In the genomic region with DNA sequence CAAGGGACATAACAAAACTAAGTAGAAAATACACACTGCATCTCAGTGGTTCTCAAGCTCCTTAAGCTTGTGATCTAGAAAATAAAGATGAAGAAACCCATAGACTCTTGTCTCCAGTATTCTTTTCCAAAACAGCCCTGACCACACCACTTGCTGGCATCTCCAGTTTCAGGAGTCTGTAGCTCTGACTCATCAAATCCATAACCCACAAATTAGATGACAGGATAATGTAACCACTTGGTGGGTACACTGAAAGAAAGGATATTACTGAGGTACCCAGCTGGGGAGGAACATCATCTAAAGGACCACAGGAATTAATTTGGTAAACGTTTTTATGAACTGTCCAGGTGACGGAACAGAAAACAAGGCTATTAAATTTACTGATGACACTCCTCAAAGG, we compare ENCODE assay signal across 15 cellular contexts.
DNase-seq lines count a peak whose midpoint lies in the region; ATAC-seq, FAIRE-seq and TF ChIP-seq lines count a peak whose summit lies in the region.
"Had no signal": no experiment of that assay in that cellular context is flagged by ENCODE, and none has a peak within 500 bp of the region (broad histone marks: within the 10 kb centered on the region; RNA-seq: fewer than 3 reads in every experiment).

No MANE protein-coding gene starts in this region.

- no peak for FAIRE-seq in HTR-8/SVneo (lab: Jason Lieb, UNC)
- FAIRE-seq: endothelial cell of umbilical vein had no signal

- TF ChIP-seq CTCF in AG10803 (conservative IDR thresholded peaks at IDR 0.05; ENCODE audit: low read length): no peak

- DNase-seq in AG10803 (ENCODE audit: low read depth): peak; percentile 77
- peak; percentile 23 for DNase-seq in HTR-8/SVneo (ENCODE audit: insufficient read length, low spot score)
- peak; percentile 6 for DNase-seq in amniotic stem cell (lab: John Stamatoyannopoulos, UW)
- DNase-seq in iris pigment epithelial cell (ENCODE audit: low read depth): peak; percentile 75
- DNase-seq in DMS 273 treated with DMSO at 0.1 percent for 48 hours (lab: John Stamatoyannopoulos, UW): no peak
- DNase-seq in T1000 (lab: John Stamatoyannopoulos, UW): no peak
- DNase-seq: activated B cell treated with CpG ODN at 0.5 μM for 24 hours; activated T-cell treated with anti-CD3 and anti-CD28 coated beads, Interleukin-2, amount 50 U/mL, for 24 hours; CD8-positive, alpha-beta memory T cell; NCI-H146; NCI-H82 had no signal

- H3K4me3 ChIP-seq in AG10803 (ENCODE audit: low read length): no peak overlapping the region
- H3K4me3 ChIP-seq: prostate gland had no signal

- no peak for ATAC-seq in GM18907 (IDR thresholded peaks at IDR 0.05; ENCODE audit: unreplicated experiment)
- ATAC-seq in GM19452 (IDR thresholded peaks at IDR 0.05; ENCODE audit: unreplicated experiment): no peak

Comparison
In these comparisons a context has a peak if more than half of its experiments do, and no peak if none do; other contexts are left out.
1. DNase-seq: peak in AG10803 (single experiment), HTR-8/SVneo (single experiment), amniotic stem cell (single experiment) and iris pigment epithelial cell (single experiment); none in DMS 273 treated with DMSO at 0.1 percent for 48 hours (single experiment) and T1000 (single experiment).